Comparison of ENCODE assay signal across 23 cellular contexts in the genomic region with DNA sequence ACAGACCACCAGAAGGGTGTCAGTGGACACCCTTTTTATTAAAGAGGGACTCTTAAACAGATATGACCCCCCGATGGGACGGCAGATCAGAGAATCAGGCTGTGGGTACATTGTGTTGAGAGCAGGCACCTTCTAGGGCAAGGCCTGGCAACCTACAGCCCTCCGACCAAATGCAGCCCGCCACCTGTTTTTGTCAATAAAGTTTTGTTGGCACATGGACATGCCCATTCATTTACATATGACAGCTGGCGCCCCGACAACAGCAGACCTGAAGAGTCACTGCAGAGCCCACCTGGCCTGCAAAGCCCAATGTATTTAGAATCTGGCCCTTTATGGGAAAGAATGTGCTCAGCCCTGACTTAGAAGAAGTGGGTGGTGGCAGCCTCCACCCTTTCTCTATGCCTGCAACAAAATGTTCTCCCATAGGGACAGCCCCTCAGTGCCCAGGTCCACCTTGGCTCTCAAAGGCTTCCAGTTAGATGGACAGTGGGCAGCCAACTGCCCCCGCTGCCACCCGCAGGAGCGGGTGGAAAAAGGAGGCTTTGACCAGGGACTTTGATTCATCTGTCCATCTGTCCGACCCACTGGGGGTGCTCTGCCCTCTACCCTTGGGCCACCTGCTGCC.
A peak's percentile ranks its signal among the peaks of the same experiment; 100 is the strongest.
DNase-seq lines count a peak whose midpoint lies in the region; ATAC-seq and TF ChIP-seq lines count a peak whose summit lies in the region.
"Had no signal": no experiment of that assay in that cellular context is flagged by ENCODE, and none has a peak within 500 bp of the region (broad histone marks: within the 10 kb centered on the region; RNA-seq: fewer than 3 reads in every experiment).

No MANE protein-coding gene starts in this region.

- DNase-seq in GM23248 = no peak
- peak; percentile 60 for DNase-seq in LHCN-M2 (ENCODE audit: low read depth)
- no peak for DNase-seq in endodermal cell
- peak in 1 of 2 donors; percentile 47 for DNase-seq in gastrocnemius medialis
- no peak for DNase-seq in AML-193 (lab: John Stamatoyannopoulos, UW)
- DNase-seq: activated B cell treated with CpG ODN at 0.5 μM for 24 hours; activated naive CD4-positive, alpha-beta T cell treated with anti-CD3 and anti-CD28 coated beads, Interleukin-2, amount 50 U/mL, for 16 hours; amygdala; CD4-positive, alpha-beta T cell; DMS153; hypothalamus; IMR-90; left ventricle myocardium superior; naive thymus-derived CD8-positive, alpha-beta T cell; NCI-H1417; NCI-H526; stimulated activated CD8-positive, alpha-beta memory T cell treated with anti-CD3 and anti-CD28 coated beads, Interleukin-4, amount 100 ng/mL, for 48 hours; T1000 had no signal

- H3K9me3 ChIP-seq in GM23248 (ENCODE audit: low read depth) = no peaks in the 10 kb centered on the region
- peaks cover 25% of the 10 kb centered on the region for H3K9me3 ChIP-seq in endodermal cell (ENCODE audit: control insufficient read depth, low read length)
- no peaks in the 10 kb centered on the region for H3K9me3 ChIP-seq in gastrocnemius medialis

- no peak overlapping the region for H2AFZ ChIP-seq in GM23248

- no peak for TF ChIP-seq POLR2A in gastrocnemius medialis (IDR thresholded peaks at IDR 0.05)

- H3K4me1 ChIP-seq in GM23248 (ENCODE audit: insufficient read depth) = peaks cover 14% of the 10 kb centered on the region
- no peaks in the 10 kb centered on the region for H3K4me1 ChIP-seq in endodermal cell (ENCODE audit: control insufficient read depth, insufficient read depth, low read length)
- peaks cover 12 to 30% of the 10 kb centered on the region in 2 donors for H3K4me1 ChIP-seq in gastrocnemius medialis
- H3K4me1 ChIP-seq: gastroesophageal sphincter had no signal

- no peak overlapping the region for H3K4me2 ChIP-seq in GM23248 (ENCODE audit: unreplicated experiment)

- H3K27me3 ChIP-seq in GM23248 (replicated peaks; ENCODE audit: insufficient read depth) (no peaks in the 10 kb centered on the region), endodermal cell (ENCODE audit: control insufficient read depth, insufficient read depth, low read length, poor library complexity, severe bottlenecking) (no peaks in the 10 kb centered on the region), gastrocnemius medialis (no peaks in the 10 kb centered on the region)
- H3K27me3 ChIP-seq: gastroesophageal sphincter, tibial nerve had no signal

- H3K4me3 ChIP-seq in GM23248 (no peak overlapping the region), endodermal cell (ENCODE audit: low read length) (no peak overlapping the region), gastrocnemius medialis (no peak overlapping the region)
- H3K4me3 ChIP-seq: gastroesophageal sphincter, tibial nerve had no signal

- no peaks in the 10 kb centered on the region for H3K79me2 ChIP-seq in GM23248 (ENCODE audit: insufficient read depth)

- H3K9ac ChIP-seq in GM23248 (peak overlapping the region; percentile 18; the same call in 1 of the 2 replicates), endodermal cell (ENCODE audit: extremely low read depth, low read length, poor library complexity, severe bottlenecking) (no peak overlapping the region)

- no peaks in the 10 kb centered on the region for H3K27me3 Mint-ChIP-seq in endodermal cell (ENCODE audit: insufficient read depth)
- H3K27me3 Mint-ChIP-seq: activated B cell treated with CpG ODN at 0.5 μM for 24 hours; CD4-positive, alpha-beta T cell; naive thymus-derived CD8-positive, alpha-beta T cell had no signal

- H3K36me3 ChIP-seq in GM23248 (ENCODE audit: low read depth) = no peaks in the 10 kb centered on the region; the same call in 1 of the 2 replicates
- H3K36me3 ChIP-seq in endodermal cell (ENCODE audit: control insufficient read depth, insufficient read depth, low read length) = peaks cover 5% of the 10 kb centered on the region
- H3K36me3 ChIP-seq in gastrocnemius medialis = peaks cover 0 to under 1% of the 10 kb centered on the region in 2 donors

- no peak for TF ChIP-seq CTCF in endodermal cell (conservative IDR thresholded peaks at IDR 0.05)
- TF ChIP-seq CTCF in gastrocnemius medialis (IDR thresholded peaks at IDR 0.05 in 4 of 5, conservative IDR thresholded peaks at IDR 0.05 in 1 of 5) = no peak

- no peaks in the 10 kb centered on the region for H4K20me1 ChIP-seq in GM23248 (ENCODE audit: insufficient read depth)

- H3K36me3 Mint-ChIP-seq in endodermal cell (ENCODE audit: low read depth) = peaks cover 14% of the 10 kb centered on the region

- no peak overlapping the region for H3K27ac ChIP-seq in GM23248
- peak overlapping the region; percentile 85 for H3K27ac ChIP-seq in endodermal cell (ENCODE audit: low read depth, low read length)
- H3K27ac ChIP-seq in gastrocnemius medialis = no peak overlapping the region
- H3K27ac ChIP-seq: gastroesophageal sphincter, tibial nerve had no signal

- H3K4me1 Mint-ChIP-seq in endodermal cell = peaks cover 19% of the 10 kb centered on the region

- 82 to 83% methylated on average over 10 of the region's 10 CpGs for WGBS in GM23248 (ENCODE audit: low coverage in 1 of 2, low lambda C conversion rate in 2 of 2, missing lambda C conversion rate in 2 of 2), 2 experiments
- 94 to 95% methylated on average over 10 of the region's 10 CpGs for WGBS in endodermal cell (ENCODE audit: insufficient coverage in 1 of 2, insufficient read length in 1 of 2), 2 experiments

- in situ Hi-C loops in GM23248 (cut with MboI) = no loop called here
- in situ Hi-C loops in gastrocnemius medialis (cut with MboI; ENCODE audit: low sequenced_read_pairs in 4 of 4) = no loop called here

- intact Hi-C loops in gastrocnemius medialis (cut with DNase I; ENCODE audit: low total_unique reads) = loop anchor here (2.0 kb wide), 1 partner anchor 107 kb away; no protein-coding TSS in a partner anchor

- H3K9me3 Mint-ChIP-seq in endodermal cell = peaks cover 32% of the 10 kb centered on the region
- H3K9me3 Mint-ChIP-seq: CD4-positive, alpha-beta T cell had no signal

- H3K4me3 Mint-ChIP-seq in endodermal cell = no peak overlapping the region
- H3K4me3 Mint-ChIP-seq: activated B cell treated with CpG ODN at 0.5 μM for 24 hours; CD4-positive, alpha-beta T cell; H9; naive thymus-derived CD8-positive, alpha-beta T cell had no signal

- no peaks in the 10 kb centered on the region for H3F3A ChIP-seq in GM23248 (ENCODE audit: insufficient read depth)

- H3K27ac Mint-ChIP-seq in endodermal cell = no peak overlapping the region
- H3K27ac Mint-ChIP-seq: activated B cell treated with CpG ODN at 0.5 μM for 24 hours; CD4-positive, alpha-beta T cell had no signal

- ATAC-seq in gastrocnemius medialis (peak; percentile 55 to 56), GM21515 (IDR thresholded peaks at IDR 0.05; ENCODE audit: unreplicated experiment) (no peak), GM18517 (IDR thresholded peaks at IDR 0.05; ENCODE audit: unreplicated experiment) (no peak)
- ATAC-seq: gastroesophageal sphincter; left ventricle myocardium superior; naive thymus-derived CD8-positive, alpha-beta T cell had no signal

- no peaks in the 10 kb centered on the region for H3K9me2 ChIP-seq in GM23248 (ENCODE audit: insufficient read depth)

Comparison
In these comparisons a context has a peak if more than half of its experiments do, and no peak if none do; other contexts are left out.
1. ATAC-seq: peak in gastrocnemius medialis (2 of 2); none in GM21515 (single experiment) and GM18517 (single experiment).